ENCODE assay signal across 8 cellular contexts in the genomic region with DNA sequence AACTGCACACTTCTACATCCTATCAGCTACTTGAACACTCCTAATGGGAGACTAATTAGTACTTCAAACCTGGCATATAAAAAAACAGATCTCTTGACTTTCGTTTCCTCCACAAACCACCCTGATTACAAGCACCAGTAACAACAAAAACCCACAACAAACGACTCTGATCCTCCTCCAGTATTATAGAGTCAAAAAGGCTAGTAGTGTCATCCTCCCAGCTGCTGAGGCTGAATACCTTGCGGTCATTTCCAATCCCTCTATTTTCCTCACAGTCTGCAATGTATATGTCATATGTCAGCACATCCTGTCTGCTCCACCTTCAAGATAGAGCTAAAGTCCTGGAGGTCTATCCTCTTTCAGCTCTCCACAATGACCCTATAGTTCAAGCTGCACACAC.
"Had no signal": no experiment of that assay in that cellular context is flagged by ENCODE, and none has a peak within 500 bp of the region (broad histone marks: within the 10 kb centered on the region; RNA-seq: fewer than 3 reads in every experiment).

No MANE protein-coding gene starts in this region.

- H3K9me3 ChIP-seq: HAP-1 had no signal

- DNase-seq: GM23248, GOT3, H7, HFFc6, IMR-90 had no signal

- H3K36me3 ChIP-seq: HAP-1 had no signal

- ATAC-seq: HCT116, K562 had no signal

- H3K27ac Mint-ChIP-seq: HFFc6 had no signal

- H3K9ac ChIP-seq: GM23248 had no signal

- H3K4me1 ChIP-seq: HAP-1 had no signal

- H2AFZ ChIP-seq: GM23248 had no signal

- H3K4me3 ChIP-seq: GM23248, HAP-1, K562 had no signal

- H3K27ac ChIP-seq: GM23248 had no signal

- H3K4me3 Mint-ChIP-seq: HFFc6 had no signal
